ENCODE assay signal across 1 cellular context in genomic region chr22:46490538-46490937, GRCh38.
TF ChIP-seq lines count a peak whose summit lies in the region.

No MANE protein-coding gene starts in this region.

TF ChIP-seq in IMR-90, 13 proteins besides CTCF, POLR2A, EP300 and RAD21:
- no peak for TF ChIP-seq RFX5 (IDR thresholded peaks at IDR 0.05; ENCODE audit: low read depth, low read length)
